In the genomic region with DNA sequence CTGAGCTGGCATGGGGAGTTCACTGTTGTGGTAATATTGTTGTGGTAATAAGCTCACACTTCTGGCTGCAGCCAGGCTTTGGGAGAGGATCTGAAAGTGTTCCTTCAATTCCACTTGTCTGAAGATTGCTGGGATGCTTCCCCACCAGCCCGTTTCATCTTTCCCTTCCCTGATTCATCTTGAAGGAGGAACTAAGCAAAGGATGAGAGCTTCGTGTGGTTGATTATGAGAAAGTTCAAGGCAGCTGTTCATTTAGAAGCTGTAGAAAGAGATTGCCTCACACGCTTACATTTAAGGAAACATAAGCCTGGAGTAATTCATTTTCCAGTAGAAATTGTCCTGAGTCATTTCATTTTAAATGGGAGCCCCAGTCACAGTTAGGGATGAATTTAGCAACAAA, we compare ENCODE assay signal across 2 cellular contexts.
TF ChIP-seq lines count a peak whose summit lies in the region.

No MANE protein-coding gene starts in this region.

TF ChIP-seq in SK-N-SH treated with all-trans-retinoic acid at 6 μM for 48 hours, 23 proteins besides CTCF, POLR2A, EP300 and RAD21:
- TF ChIP-seq CSDC2 (CRISPR knock-in tag; IDR thresholded peaks at IDR 0.05) (no peak), GLIS3 (CRISPR knock-in tag; IDR thresholded peaks at IDR 0.05) (no peak), TCF4 (CRISPR knock-in tag; IDR thresholded peaks at IDR 0.05; ENCODE audit: borderline replicate concordance) (no peak), TSHZ2 (CRISPR knock-in tag; IDR thresholded peaks at IDR 0.05) (no peak), ZNF8 (CRISPR knock-in tag; IDR thresholded peaks at IDR 0.05) (no peak), PPARA (CRISPR knock-in tag; IDR thresholded peaks at IDR 0.05; ENCODE audit: borderline replicate concordance) (no peak), TOX (CRISPR knock-in tag; IDR thresholded peaks at IDR 0.05; ENCODE audit: borderline replicate concordance) (no peak), ZNF565 (CRISPR knock-in tag; conservative IDR thresholded peaks at IDR 0.05; ENCODE audit: low read depth) (no peak), ZFP30 (CRISPR knock-in tag; IDR thresholded peaks at IDR 0.05) (no peak), CREB5 (CRISPR knock-in tag; IDR thresholded peaks at IDR 0.05; ENCODE audit: low read depth) (no peak), BACH2 (CRISPR knock-in tag; IDR thresholded peaks at IDR 0.05; ENCODE audit: borderline replicate concordance) (no peak), ZC3H10 (CRISPR knock-in tag; IDR thresholded peaks at IDR 0.05) (no peak), RARB (CRISPR knock-in tag; IDR thresholded peaks at IDR 0.05) (no peak), ZNF70 (CRISPR knock-in tag; IDR thresholded peaks at IDR 0.05) (no peak)
- TF ChIP-seq, protein P1, sequence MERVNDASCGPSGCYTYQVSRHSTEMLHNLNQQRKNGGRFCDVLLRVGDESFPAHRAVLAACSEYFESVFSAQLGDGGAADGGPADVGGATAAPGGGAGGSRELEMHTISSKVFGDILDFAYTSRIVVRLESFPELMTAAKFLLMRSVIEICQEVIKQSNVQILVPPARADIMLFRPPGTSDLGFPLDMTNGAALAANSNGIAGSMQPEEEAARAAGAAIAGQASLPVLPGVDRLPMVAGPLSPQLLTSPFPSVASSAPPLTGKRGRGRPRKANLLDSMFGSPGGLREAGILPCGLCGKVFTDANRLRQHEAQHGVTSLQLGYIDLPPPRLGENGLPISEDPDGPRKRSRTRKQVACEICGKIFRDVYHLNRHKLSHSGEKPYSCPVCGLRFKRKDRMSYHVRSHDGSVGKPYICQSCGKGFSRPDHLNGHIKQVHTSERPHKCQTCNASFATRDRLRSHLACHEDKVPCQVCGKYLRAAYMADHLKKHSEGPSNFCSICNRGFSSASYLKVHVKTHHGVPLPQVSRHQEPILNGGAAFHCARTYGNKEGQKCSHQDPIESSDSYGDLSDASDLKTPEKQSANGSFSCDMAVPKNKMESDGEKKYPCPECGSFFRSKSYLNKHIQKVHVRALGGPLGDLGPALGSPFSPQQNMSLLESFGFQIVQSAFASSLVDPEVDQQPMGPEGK (CRISPR knock-in tag; IDR thresholded peaks at IDR 0.05; ENCODE audit: borderline replicate concordance), result no peak
- TF ChIP-seq, protein P2, sequence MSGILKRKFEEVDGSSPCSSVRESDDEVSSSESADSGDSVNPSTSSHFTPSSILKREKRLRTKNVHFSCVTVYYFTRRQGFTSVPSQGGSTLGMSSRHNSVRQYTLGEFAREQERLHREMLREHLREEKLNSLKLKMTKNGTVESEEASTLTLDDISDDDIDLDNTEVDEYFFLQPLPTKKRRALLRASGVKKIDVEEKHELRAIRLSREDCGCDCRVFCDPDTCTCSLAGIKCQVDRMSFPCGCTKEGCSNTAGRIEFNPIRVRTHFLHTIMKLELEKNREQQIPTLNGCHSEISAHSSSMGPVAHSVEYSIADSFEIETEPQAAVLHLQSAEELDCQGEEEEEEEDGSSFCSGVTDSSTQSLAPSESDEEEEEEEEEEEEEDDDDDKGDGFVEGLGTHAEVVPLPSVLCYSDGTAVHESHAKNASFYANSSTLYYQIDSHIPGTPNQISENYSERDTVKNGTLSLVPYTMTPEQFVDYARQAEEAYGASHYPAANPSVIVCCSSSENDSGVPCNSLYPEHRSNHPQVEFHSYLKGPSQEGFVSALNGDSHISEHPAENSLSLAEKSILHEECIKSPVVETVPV (CRISPR knock-in tag; IDR thresholded peaks at IDR 0.05), result no peak
- TF ChIP-seq, protein P3, sequence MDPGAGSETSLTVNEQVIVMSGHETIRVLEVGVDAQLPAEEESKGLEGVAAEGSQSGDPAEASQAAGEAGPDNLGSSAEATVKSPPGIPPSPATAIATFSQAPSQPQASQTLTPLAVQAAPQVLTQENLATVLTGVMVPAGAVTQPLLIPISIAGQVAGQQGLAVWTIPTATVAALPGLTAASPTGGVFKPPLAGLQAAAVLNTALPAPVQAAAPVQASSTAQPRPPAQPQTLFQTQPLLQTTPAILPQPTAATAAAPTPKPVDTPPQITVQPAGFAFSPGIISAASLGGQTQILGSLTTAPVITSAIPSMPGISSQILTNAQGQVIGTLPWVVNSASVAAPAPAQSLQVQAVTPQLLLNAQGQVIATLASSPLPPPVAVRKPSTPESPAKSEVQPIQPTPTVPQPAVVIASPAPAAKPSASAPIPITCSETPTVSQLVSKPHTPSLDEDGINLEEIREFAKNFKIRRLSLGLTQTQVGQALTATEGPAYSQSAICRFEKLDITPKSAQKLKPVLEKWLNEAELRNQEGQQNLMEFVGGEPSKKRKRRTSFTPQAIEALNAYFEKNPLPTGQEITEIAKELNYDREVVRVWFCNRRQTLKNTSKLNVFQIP (CRISPR knock-in tag; IDR thresholded peaks at IDR 0.05; ENCODE audit: borderline replicate concordance, low read depth), result no peak

TF ChIP-seq in SK-N-SH, 30 proteins besides CTCF, POLR2A, EP300 and RAD21:
- TF ChIP-seq RCOR1 (IDR thresholded peaks at IDR 0.05; ENCODE audit: low read length) (no peak), TAF1 (IDR thresholded peaks at IDR 0.05; ENCODE audit: borderline replicate concordance, low read depth, low read length) (no peak), SMC3 (IDR thresholded peaks at IDR 0.05; ENCODE audit: low read depth, low read length) (no peak), YY1 (IDR thresholded peaks at IDR 0.05; ENCODE audit: low read depth) (no peak), NFIC (IDR thresholded peaks at IDR 0.05; ENCODE audit: borderline replicate concordance) (no peak), TCF12 (IDR thresholded peaks at IDR 0.05) (no peak), PBX3 (IDR thresholded peaks at IDR 0.05) (no peak), MEF2A (IDR thresholded peaks at IDR 0.05; ENCODE audit: borderline replicate concordance, low read depth) (no peak), RXRA (IDR thresholded peaks at IDR 0.05; ENCODE audit: borderline replicate concordance, low read depth) (no peak), FOSL2 (IDR thresholded peaks at IDR 0.05; ENCODE audit: borderline replicate concordance, low read depth) (no peak), USF2 (IDR thresholded peaks at IDR 0.05; ENCODE audit: borderline replicate concordance, low read depth, low read length) (no peak), EZH2phosphoT487 (IDR thresholded peaks at IDR 0.05; ENCODE audit: borderline replicate concordance, low read depth) (no peak), RFX5 (IDR thresholded peaks at IDR 0.05; ENCODE audit: low read length) (no peak), ELF1 (IDR thresholded peaks at IDR 0.05) (no peak), SIN3A (IDR thresholded peaks at IDR 0.05; ENCODE audit: borderline replicate concordance, low read depth, low read length) (no peak), FOXJ3 (CRISPR knock-in tag; IDR thresholded peaks at IDR 0.05) (no peak), FOXM1 (IDR thresholded peaks at IDR 0.05; ENCODE audit: low read depth) (no peak)
- TF ChIP-seq, protein P4, sequence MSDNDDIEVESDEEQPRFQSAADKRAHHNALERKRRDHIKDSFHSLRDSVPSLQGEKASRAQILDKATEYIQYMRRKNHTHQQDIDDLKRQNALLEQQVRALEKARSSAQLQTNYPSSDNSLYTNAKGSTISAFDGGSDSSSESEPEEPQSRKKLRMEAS (IDR thresholded peaks at IDR 0.05; ENCODE audit: low read depth), result no peak
